18 cellular contexts compared by ENCODE assay signal in the genomic region with DNA sequence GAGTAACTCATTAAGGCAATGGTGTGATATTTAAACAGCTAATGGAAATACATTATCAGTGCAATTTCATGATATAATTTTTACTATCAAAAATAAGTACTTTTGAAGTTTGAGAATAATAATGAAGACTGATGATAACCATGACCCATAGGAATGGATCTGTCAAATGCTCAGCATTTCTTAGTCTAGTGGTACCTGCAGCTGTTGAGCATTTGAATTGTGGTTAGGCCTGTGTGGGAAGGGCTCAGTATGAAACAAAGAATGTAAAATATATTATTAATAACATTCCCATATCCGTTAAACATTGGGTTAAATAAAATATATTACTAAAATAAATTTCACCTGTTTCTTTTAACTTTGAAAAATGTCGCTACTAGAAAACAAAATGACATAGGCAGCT.
DNase-seq lines count a peak whose midpoint lies in the region; ATAC-seq and TF ChIP-seq lines count a peak whose summit lies in the region.
"Had no signal": no experiment of that assay in that cellular context is flagged by ENCODE, and none has a peak within 500 bp of the region (broad histone marks: within the 10 kb centered on the region; RNA-seq: fewer than 3 reads in every experiment).

No MANE protein-coding gene starts in this region.

- H3K36me3 ChIP-seq in ACC112 (ENCODE audit: insufficient read depth, low read length) (no peaks in the 10 kb centered on the region), IMR-90 (ENCODE audit: control insufficient read depth, insufficient read depth, low read length) (no peaks in the 10 kb centered on the region), skeletal muscle satellite cell (ENCODE audit: insufficient read depth, low read length) (no peaks in the 10 kb centered on the region), spleen (no peaks in the 10 kb centered on the region)
- H3K36me3 ChIP-seq: BLaER1 had no signal

- H3K27ac ChIP-seq in ACC112 (ENCODE audit: low read depth, low read length), result no peak overlapping the region
- no peak overlapping the region for H3K27ac ChIP-seq in IMR-90 (ENCODE audit: insufficient read depth, low read length)
- peak overlapping the region in 1 of 8 donors; percentile 90 for H3K27ac ChIP-seq in spleen
- H3K27ac ChIP-seq: BLaER1, GM23248 had no signal

- no peaks in the 10 kb centered on the region for H4K20me1 ChIP-seq in IMR-90 (ENCODE audit: insufficient read depth, low read length)
- H4K20me1 ChIP-seq: BLaER1 had no signal

- in situ Hi-C loops in IMR-90 (cut with MboI; ENCODE audit: low sequenced_read_pairs), result no loop called here

- no CpG with 5 or more reads among the region's 2 CpGs for WGBS in IMR-90 (ENCODE audit: extremely low coverage in 2 of 2, insufficient read length in 1 of 2), 2 experiments
- WGBS in spleen, 5 donors, result 46 to 86% (median 62%) methylated on average over 2 of the region's 2 CpGs

- no peak for DNase-seq in IMR-90
- peak; percentile 77 for DNase-seq in myocyte (ENCODE audit: low read depth)
- no peak for DNase-seq in spleen
- DNase-seq in SHP77 treated with DMSO at 0.1 percent for 48 hours (lab: John Stamatoyannopoulos, UW), result no peak
- no peak for DNase-seq in D341Med (ENCODE audit: low spot score)
- DNase-seq: AML-193; Calu3; CD8-positive, alpha-beta T cell; DMS 273 treated with DMSO at 0.1 percent for 48 hours; DMS53; DND-41; EL; GM23248; HCEC 1CT; KBM-7 had no signal

- no peaks in the 10 kb centered on the region for H3K79me1 ChIP-seq in IMR-90 (ENCODE audit: low read depth in 1 of 2, low read length in 2 of 2)

- H3K79me2 ChIP-seq in ACC112 (ENCODE audit: control insufficient read depth, insufficient read depth, low read length, unreplicated experiment), result no peaks in the 10 kb centered on the region

- H2AK5ac ChIP-seq in IMR-90 (ENCODE audit: low read depth, low read length), result no peak overlapping the region

- H3K27me3 ChIP-seq in ACC112 (ENCODE audit: insufficient read depth, low read length) (no peaks in the 10 kb centered on the region), IMR-90 (ENCODE audit: control insufficient read depth, insufficient read depth, low read length) (no peaks in the 10 kb centered on the region), skeletal muscle satellite cell (ENCODE audit: control insufficient read depth, insufficient read depth, low read length) (no peaks in the 10 kb centered on the region), spleen (replicated peaks in 1 of 7) (no peaks in the 10 kb centered on the region)
- H3K27me3 ChIP-seq: BLaER1 had no signal

- H2BK20ac ChIP-seq in IMR-90 (ENCODE audit: low read depth, low read length), result no peak overlapping the region

- TF ChIP-seq POLR2A in IMR-90 (IDR thresholded peaks at IDR 0.05; ENCODE audit: low read depth, low read length), result no peak
- no peak for TF ChIP-seq POLR2A in spleen (IDR thresholded peaks at IDR 0.05)

- H3K9me1 ChIP-seq in IMR-90 (ENCODE audit: insufficient read depth, low read length), result peaks cover 3% of the 10 kb centered on the region

- H4K5ac ChIP-seq in IMR-90 (ENCODE audit: low read depth, low read length), result no peak overlapping the region

- POLR2A ChIA-PET in IMR-90 (lab: Charles Lee; ENCODE audit: unreplicated experiment), result no interaction called here

- H2AFZ ChIP-seq in ACC112 (ENCODE audit: low read length, unreplicated experiment), result no peak overlapping the region
- H2AFZ ChIP-seq in IMR-90 (replicated peaks; ENCODE audit: low read length, poor library complexity), result no peak overlapping the region
- H2AFZ ChIP-seq: GM23248 had no signal

- CTCF ChIA-PET in IMR-90 (lab: Yijun Ruan, JAX), result interaction anchor here (2.6 kb wide), 1 partner anchor 9 kb away, joined by 8 read pairs; no protein-coding TSS in a partner anchor

- no peak overlapping the region for H3K14ac ChIP-seq in IMR-90 (replicated peaks; ENCODE audit: low read depth, low read length)

- H4K91ac ChIP-seq in IMR-90 (ENCODE audit: insufficient read depth, low read depth, low read length), result no peak overlapping the region

- H2BK5ac ChIP-seq in IMR-90 (ENCODE audit: low read depth, low read length, poor library complexity, severe bottlenecking), result peak overlapping the region; percentile 99

- H4K8ac ChIP-seq in IMR-90 (ENCODE audit: low read depth in 2 of 2, low read length in 2 of 2), result no peak overlapping the region

- H3K4me3 ChIP-seq in ACC112 (ENCODE audit: low read depth, low read length), result peak overlapping the region; percentile 44
- H3K4me3 ChIP-seq in IMR-90 (ENCODE audit: insufficient read depth, low read depth, low read length), result no peak overlapping the region
- H3K4me3 ChIP-seq in skeletal muscle satellite cell (ENCODE audit: low read length), result no peak overlapping the region
- H3K4me3 ChIP-seq in spleen, result no peak overlapping the region
- H3K4me3 ChIP-seq: BLaER1, GM23248 had no signal

- TF ChIP-seq CTCF in IMR-90 (conservative IDR thresholded peaks at IDR 0.05; ENCODE audit: low read depth, low read length), result no peak
- TF ChIP-seq CTCF in spleen (IDR thresholded peaks at IDR 0.05 in 8 of 11, conservative IDR thresholded peaks at IDR 0.05 in 3 of 11), result no peak

- H3K4me1 ChIP-seq in ACC112 (ENCODE audit: control insufficient read depth, insufficient read depth, low read length, unreplicated experiment), result peaks cover 45% of the 10 kb centered on the region
- peaks cover 15% of the 10 kb centered on the region for H3K4me1 ChIP-seq in IMR-90 (ENCODE audit: control insufficient read depth, insufficient read depth, low read length)
- H3K4me1 ChIP-seq in skeletal muscle satellite cell (ENCODE audit: control insufficient read depth, insufficient read depth, low read length), result peaks cover 49% of the 10 kb centered on the region
- H3K4me1 ChIP-seq in spleen, result peaks cover 0 to 21% (median 11%) of the 10 kb centered on the region in 6 donors

- intact Hi-C loops in IMR-90 (cut with micrococcal nuclease) (no loop called here), spleen (cut with DNase I; ENCODE audit: low total_unique reads) (no loop called here)

- H3K23ac ChIP-seq in IMR-90 (ENCODE audit: low read depth, low read length), result no peak overlapping the region

- no peak overlapping the region for H3K4me2 ChIP-seq in IMR-90 (ENCODE audit: low read depth, low read length)
- H3K4me2 ChIP-seq in skeletal muscle satellite cell (ENCODE audit: low read length), result peak overlapping the region; percentile 36
- H3K4me2 ChIP-seq: BLaER1 had no signal

- H2BK120ac ChIP-seq in IMR-90 (ENCODE audit: low read depth, low read length), result no peak overlapping the region

- dilution Hi-C loops in IMR-90 (cut with HindIII; ENCODE audit: low sequenced_read_pairs, unreplicated experiment), result no loop called here

- H3K9me3 ChIP-seq in IMR-90 (ENCODE audit: control insufficient read depth, insufficient read depth, low read length) (no peaks in the 10 kb centered on the region), skeletal muscle satellite cell (replicated peaks; ENCODE audit: low read length) (no peaks in the 10 kb centered on the region), spleen (no peaks in the 10 kb centered on the region)
- H3K9me3 ChIP-seq: BLaER1 had no signal

- H3K56ac ChIP-seq in IMR-90 (ENCODE audit: extremely low read depth, insufficient read depth, low read length), result no peak overlapping the region

- no TSS peak for BruUV-seq in IMR-90 (replicated peaks; lab: Mats Ljungman, UMichigan)

- 0 out of 3 replicates have a peak overlapping the region, but pooled peaks have one; percentile 61 for H2BK15ac ChIP-seq in IMR-90 (ENCODE audit: low read depth, low read length)

- H3K9ac ChIP-seq in IMR-90 (ENCODE audit: low read depth, low read length) (no peak overlapping the region), skeletal muscle satellite cell (ENCODE audit: low read depth, low read length) (no peak overlapping the region)
- H3K9ac ChIP-seq: BLaER1, GM23248 had no signal

- no peak overlapping the region for H3K4ac ChIP-seq in IMR-90 (ENCODE audit: low read depth, low read length)

- peak overlapping the region; percentile 77; the same call in 1 of the 2 replicates for H3K18ac ChIP-seq in IMR-90 (ENCODE audit: low read depth, low read length)

- no peak for TF ChIP-seq RAD21 in IMR-90 (IDR thresholded peaks at IDR 0.05; ENCODE audit: low read length)

- H2AK9ac ChIP-seq in IMR-90 (replicated peaks; ENCODE audit: low read depth, low read length, poor library complexity), result no peak overlapping the region

- ATAC-seq in IMR-90 (ENCODE audit: low read depth), result no peak
- ATAC-seq: CD8-positive, alpha-beta T cell had no signal

TF ChIP-seq in IMR-90, 13 proteins besides CTCF, POLR2A, EP300 and RAD21 (continues in another document):
- TF ChIP-seq NFE2L2 (IDR thresholded peaks at IDR 0.05; ENCODE audit: low read depth, low read length) (no peak), MAZ (IDR thresholded peaks at IDR 0.05; ENCODE audit: borderline replicate concordance, low read depth, low read length) (no peak), RCOR1 (IDR thresholded peaks at IDR 0.05; ENCODE audit: insufficient replicate concordance, low read length) (no peak), RFX5 (IDR thresholded peaks at IDR 0.05; ENCODE audit: low read depth, low read length) (no peak), MAFK (IDR thresholded peaks at IDR 0.05; ENCODE audit: low read depth, low read length) (no peak), FOS (IDR thresholded peaks at IDR 0.05; ENCODE audit: low read depth, low read length) (no peak), BHLHE40 (IDR thresholded peaks at IDR 0.05; ENCODE audit: low read depth, low read length) (no peak), ELK1 (IDR thresholded peaks at IDR 0.05; ENCODE audit: borderline replicate concordance, low read depth, low read length) (no peak), SMC3 (IDR thresholded peaks at IDR 0.05; ENCODE audit: low read depth, low read length) (no peak), CHD1 (IDR thresholded peaks at IDR 0.05; ENCODE audit: low read depth, low read length) (no peak), CEBPB (IDR thresholded peaks at IDR 0.05; ENCODE audit: low read depth, low read length) (no peak), MXI1 (IDR thresholded peaks at IDR 0.05; ENCODE audit: borderline replicate concordance, low read depth, low read length) (no peak)
